ENCODE assay signal across 1 cellular context in genomic region chr7:52107355-52107754, GRCh38.
TF ChIP-seq lines count a peak whose summit lies in the region.

No MANE protein-coding gene starts in this region.

TF ChIP-seq in WTC11, 78 proteins besides CTCF, POLR2A, EP300 and RAD21 (continued from another document):
- TF ChIP-seq, protein P1, sequence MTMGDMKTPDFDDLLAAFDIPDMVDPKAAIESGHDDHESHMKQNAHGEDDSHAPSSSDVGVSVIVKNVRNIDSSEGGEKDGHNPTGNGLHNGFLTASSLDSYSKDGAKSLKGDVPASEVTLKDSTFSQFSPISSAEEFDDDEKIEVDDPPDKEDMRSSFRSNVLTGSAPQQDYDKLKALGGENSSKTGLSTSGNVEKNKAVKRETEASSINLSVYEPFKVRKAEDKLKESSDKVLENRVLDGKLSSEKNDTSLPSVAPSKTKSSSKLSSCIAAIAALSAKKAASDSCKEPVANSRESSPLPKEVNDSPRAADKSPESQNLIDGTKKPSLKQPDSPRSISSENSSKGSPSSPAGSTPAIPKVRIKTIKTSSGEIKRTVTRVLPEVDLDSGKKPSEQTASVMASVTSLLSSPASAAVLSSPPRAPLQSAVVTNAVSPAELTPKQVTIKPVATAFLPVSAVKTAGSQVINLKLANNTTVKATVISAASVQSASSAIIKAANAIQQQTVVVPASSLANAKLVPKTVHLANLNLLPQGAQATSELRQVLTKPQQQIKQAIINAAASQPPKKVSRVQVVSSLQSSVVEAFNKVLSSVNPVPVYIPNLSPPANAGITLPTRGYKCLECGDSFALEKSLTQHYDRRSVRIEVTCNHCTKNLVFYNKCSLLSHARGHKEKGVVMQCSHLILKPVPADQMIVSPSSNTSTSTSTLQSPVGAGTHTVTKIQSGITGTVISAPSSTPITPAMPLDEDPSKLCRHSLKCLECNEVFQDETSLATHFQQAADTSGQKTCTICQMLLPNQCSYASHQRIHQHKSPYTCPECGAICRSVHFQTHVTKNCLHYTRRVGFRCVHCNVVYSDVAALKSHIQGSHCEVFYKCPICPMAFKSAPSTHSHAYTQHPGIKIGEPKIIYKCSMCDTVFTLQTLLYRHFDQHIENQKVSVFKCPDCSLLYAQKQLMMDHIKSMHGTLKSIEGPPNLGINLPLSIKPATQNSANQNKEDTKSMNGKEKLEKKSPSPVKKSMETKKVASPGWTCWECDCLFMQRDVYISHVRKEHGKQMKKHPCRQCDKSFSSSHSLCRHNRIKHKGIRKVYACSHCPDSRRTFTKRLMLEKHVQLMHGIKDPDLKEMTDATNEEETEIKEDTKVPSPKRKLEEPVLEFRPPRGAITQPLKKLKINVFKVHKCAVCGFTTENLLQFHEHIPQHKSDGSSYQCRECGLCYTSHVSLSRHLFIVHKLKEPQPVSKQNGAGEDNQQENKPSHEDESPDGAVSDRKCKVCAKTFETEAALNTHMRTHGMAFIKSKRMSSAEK (CRISPR knock-in tag; IDR thresholded peaks at IDR 0.05; ENCODE audit: borderline replicate concordance): no peak
- TF ChIP-seq OVOL2 (CRISPR knock-in tag; IDR thresholded peaks at IDR 0.05; ENCODE audit: borderline replicate concordance) (no peak), SP1 (CRISPR knock-in tag; conservative IDR thresholded peaks at IDR 0.05) (no peak), ZBTB21 (CRISPR knock-in tag; IDR thresholded peaks at IDR 0.05; ENCODE audit: borderline replicate concordance) (no peak)
